In the genomic region with DNA sequence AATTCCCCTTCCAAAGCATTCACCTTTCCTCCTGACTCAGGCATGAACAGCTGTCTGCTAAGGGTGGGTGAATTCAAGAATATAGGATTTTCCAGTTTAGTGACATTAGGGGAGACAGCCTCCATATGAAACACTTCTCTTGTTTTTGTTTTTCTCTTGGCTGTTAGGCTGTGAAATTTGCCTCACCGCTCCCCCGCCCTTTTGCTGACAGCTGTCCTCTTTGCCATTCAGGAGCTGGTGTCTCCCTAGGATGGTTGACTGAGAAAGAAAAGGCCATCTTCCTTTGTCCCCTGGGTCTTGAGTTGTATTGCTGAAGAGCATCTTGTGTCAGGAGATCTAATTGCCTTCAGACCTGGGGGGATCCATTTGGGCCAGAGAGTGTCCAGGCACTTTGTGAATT, we compare ENCODE assay signal across 19 cellular contexts. TPM values are rescaled to one million over a fixed set of nuclear protein-coding genes. Genes with fewer than 3 reads are reported as not detected.
A peak's percentile ranks its signal among the peaks of the same experiment; 100 is the strongest.
DNase-seq lines count a peak whose midpoint lies in the region; ATAC-seq and TF ChIP-seq lines count a peak whose summit lies in the region.
"Had no signal": no experiment of that assay in that cellular context is flagged by ENCODE, and none has a peak within 500 bp of the region (broad histone marks: within the 10 kb centered on the region; RNA-seq: fewer than 3 reads in every experiment).

No MANE protein-coding gene starts in this region.

- H3K9me3 Mint-ChIP-seq in stimulated activated effector memory CD8-positive, alpha-beta T cell treated with anti-CD3 and anti-CD28 coated beads, Interleukin-12 subunit alpha, Interleukin-12 subunit beta, amount 100 ng/mL, for 72 hours, result peaks cover 18% of the 10 kb centered on the region

- H3K27me3 ChIP-seq in SJCRH30, result no peaks in the 10 kb centered on the region

- no peak for ATAC-seq in stimulated activated effector memory CD8-positive, alpha-beta T cell treated with anti-CD3 and anti-CD28 coated beads, Interleukin-12 subunit alpha, Interleukin-12 subunit beta, amount 100 ng/mL, for 72 hours
- no peak for ATAC-seq in GM21717 (IDR thresholded peaks at IDR 0.05; ENCODE audit: unreplicated experiment)
- ATAC-seq: PC-3 had no signal

- H3K36me3 ChIP-seq in SJCRH30 (peaks cover 15% of the 10 kb centered on the region), mesodermal cell (ENCODE audit: control insufficient read depth, insufficient read depth, low read length) (peaks cover 53% of the 10 kb centered on the region)

- H3K9me3 ChIP-seq in SJCRH30 (replicated peaks), result 0 out of 2 replicates have a peak, but pooled peaks cover 5% of the 10 kb centered on the region
- peaks cover 14% of the 10 kb centered on the region for H3K9me3 ChIP-seq in mesodermal cell (ENCODE audit: control insufficient read depth, low read length)

- no peak overlapping the region for H3K27ac Mint-ChIP-seq in stimulated activated effector memory CD8-positive, alpha-beta T cell treated with anti-CD3 and anti-CD28 coated beads, Interleukin-12 subunit alpha, Interleukin-12 subunit beta, amount 100 ng/mL, for 72 hours
- H3K27ac Mint-ChIP-seq: CD4-positive, alpha-beta T cell; HFFc6 had no signal

- H3K4me3 ChIP-seq in SJCRH30 (no peak overlapping the region), mesodermal cell (ENCODE audit: extremely low read depth, insufficient read depth, low read length, poor library complexity, severe bottlenecking) (no peak overlapping the region)

- H3K4me1 Mint-ChIP-seq in stimulated activated effector memory CD8-positive, alpha-beta T cell treated with anti-CD3 and anti-CD28 coated beads, Interleukin-12 subunit alpha, Interleukin-12 subunit beta, amount 100 ng/mL, for 72 hours, result peaks cover 21% of the 10 kb centered on the region

- H3K4me3 Mint-ChIP-seq in stimulated activated effector memory CD8-positive, alpha-beta T cell treated with anti-CD3 and anti-CD28 coated beads, Interleukin-12 subunit alpha, Interleukin-12 subunit beta, amount 100 ng/mL, for 72 hours, result no peak overlapping the region
- H3K4me3 Mint-ChIP-seq: CD4-positive, alpha-beta T cell; HFFc6 had no signal

- peak overlapping the region; percentile 2; the same call in 1 of the 2 replicates for H3K27ac ChIP-seq in SJCRH30
- H3K27ac ChIP-seq in mesodermal cell (ENCODE audit: low read depth, low read length, severe bottlenecking), result peak overlapping the region; percentile 8
- H3K27ac ChIP-seq: RWPE1 had no signal

- WGBS in mesodermal cell (ENCODE audit: insufficient coverage in 2 of 2), 2 experiments, result 88 to 100% methylated on average over 1 to 2 of the region's 2 CpGs

- POLR2A ChIA-PET in HEK293T (lab: Yijun Ruan, JAX), result no interaction called here

- DNase-seq in NCI-H524 (lab: John Stamatoyannopoulos, UW) (peak; percentile 4 to 33), NCI-H524 treated with DMSO at 0.1 percent for 48 hours (lab: John Stamatoyannopoulos, UW) (no peak), SJCRH30 (peak; percentile 37 to 64), retina (peak; percentile 54), HEK293T (ENCODE audit: extremely low spot score) (no peak)
- no peak for DNase-seq in stimulated activated effector memory CD8-positive, alpha-beta T cell treated with anti-CD3 and anti-CD28 coated beads, Interleukin-12 subunit alpha, Interleukin-12 subunit beta, amount 100 ng/mL, for 72 hours (ENCODE audit: low spot score in 2 of 2)
- DNase-seq: 8988T; CD4-positive, alpha-beta T cell; DMS53; EL; HFFc6; IMR-90; NCI-H2029 treated with DMSO at 0.1 percent for 48 hours; NCI-H526; PC-3; SIG-M5 had no signal

- peaks cover 10% of the 10 kb centered on the region; the same call in 1 of the 2 replicates for H3K4me1 ChIP-seq in SJCRH30
- H3K4me1 ChIP-seq in mesodermal cell (ENCODE audit: control insufficient read depth, insufficient read depth, low read length, poor library complexity, severe bottlenecking), result no peaks in the 10 kb centered on the region

- peaks cover 43% of the 10 kb centered on the region for H3K36me3 Mint-ChIP-seq in stimulated activated effector memory CD8-positive, alpha-beta T cell treated with anti-CD3 and anti-CD28 coated beads, Interleukin-12 subunit alpha, Interleukin-12 subunit beta, amount 100 ng/mL, for 72 hours

- CTCF ChIA-PET in HEK293T (lab: Yijun Ruan, JAX), result no interaction called here

TF ChIP-seq in HEK293T, 16 proteins besides CTCF, POLR2A, EP300 and RAD21:
- TF ChIP-seq ZNF384 (IDR thresholded peaks at IDR 0.05) (no peak), NFRKB (IDR thresholded peaks at IDR 0.05) (no peak), HDGF (IDR thresholded peaks at IDR 0.05; ENCODE audit: borderline replicate concordance) (no peak), LEF1 (IDR thresholded peaks at IDR 0.05; ENCODE audit: borderline replicate concordance) (no peak), PKNOX1 (IDR thresholded peaks at IDR 0.05) (no peak), L3MBTL2 (conservative IDR thresholded peaks at IDR 0.05) (no peak), ELF4 (IDR thresholded peaks at IDR 0.05) (no peak), SP1 (IDR thresholded peaks at IDR 0.05) (no peak), ARNT (IDR thresholded peaks at IDR 0.05) (no peak)

RNA-seq across cellular contexts. Expression of gene LRRC4, which starts 56.6 kb away (rescaled TPM):
- total RNA-seq in SJCRH30 (2014; rRNA removed; shearing (Covaris generic)), result 1.4 and 2.1 TPM in 2 replicates
- 17.9 TPM for polyA plus RNA-seq in mesodermal cell (2013, experiment 1 of 2)
- polyA plus RNA-seq in mesodermal cell (2013, experiment 2 of 2), result 12.1 TPM

Comparison
In these comparisons a context has a peak if more than half of its experiments do, and no peak if none do; other contexts are left out.
1. DNase-seq: peak in NCI-H524 (2 of 2), SJCRH30 (2 of 2) and retina (single experiment); none in NCI-H524 treated with DMSO at 0.1 percent for 48 hours (single experiment), HEK293T (single experiment) and stimulated activated effector memory CD8-positive, alpha-beta T cell treated with anti-CD3 and anti-CD28 coated beads, Interleukin-12 subunit alpha, Interleukin-12 subunit beta, amount 100 ng/mL, for 72 hours (0 of 2).